Comparison of ENCODE assay signal across 8 cellular contexts in the genomic region with DNA sequence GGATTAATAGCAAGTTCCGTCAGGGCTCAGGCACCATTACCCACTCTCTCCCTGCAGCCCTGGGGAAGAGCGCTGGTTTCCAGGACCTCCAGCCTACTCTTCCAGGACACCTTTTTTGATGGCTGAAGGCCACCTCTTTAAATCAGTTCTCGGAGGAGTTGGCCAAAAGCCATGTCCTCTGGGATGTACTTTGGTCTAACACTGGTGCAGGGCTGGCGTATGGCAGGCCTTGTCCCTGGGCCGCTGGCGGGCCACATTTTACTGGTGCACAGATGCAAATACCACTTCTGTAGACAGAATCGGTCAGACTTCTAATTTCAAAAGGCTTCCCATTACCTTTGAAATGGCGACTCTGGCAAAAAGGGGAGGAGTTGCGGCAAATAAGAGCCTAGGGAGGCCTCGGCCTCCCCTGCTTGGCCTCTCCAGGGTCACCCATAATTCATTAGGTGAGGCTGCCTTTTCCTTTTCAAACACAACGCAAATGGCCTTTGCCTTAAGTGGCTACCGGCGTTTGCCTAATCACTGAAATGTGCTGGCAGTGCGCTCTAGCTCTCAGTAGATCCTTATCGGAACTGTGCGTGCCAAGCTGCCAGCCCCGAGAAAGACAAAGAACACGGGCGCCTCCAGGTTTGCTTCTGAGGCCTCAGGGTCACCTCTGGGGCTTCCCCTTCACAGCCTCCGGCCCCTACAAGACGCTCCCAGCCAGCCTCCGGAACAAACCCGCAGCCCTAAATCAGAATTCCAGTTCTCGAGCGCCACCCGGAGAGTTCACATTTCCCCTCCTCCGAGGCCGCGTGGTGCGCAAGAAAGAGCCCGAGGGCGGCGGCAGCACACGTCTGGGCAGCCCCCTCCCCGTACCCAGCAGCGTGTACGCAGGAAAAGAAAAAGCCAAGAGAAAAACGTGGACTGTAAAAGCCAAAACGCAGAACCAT.
DNase-seq lines count a peak whose midpoint lies in the region; ATAC-seq and TF ChIP-seq lines count a peak whose summit lies in the region.

No MANE protein-coding gene starts in this region.

- H3K36me3 ChIP-seq in SU-DHL-6 (ENCODE audit: low read length), result no peaks in the 10 kb centered on the region
- H3K36me3 ChIP-seq in lower lobe of right lung, result no peaks in the 10 kb centered on the region

- no peaks in the 10 kb centered on the region for H3K79me2 ChIP-seq in SU-DHL-6 (ENCODE audit: insufficient read depth, low read length)

- H3K9me2 ChIP-seq in SU-DHL-6 (replicated peaks; ENCODE audit: insufficient read depth, low read length), result no peaks in the 10 kb centered on the region

- intact Hi-C loops in lower lobe of right lung (cut with DNase I), result no loop called here

- H3K4me3 ChIP-seq in AG10803 (ENCODE audit: low read length) (peak overlapping the region; percentile 33), HFF-Myc (replicated peaks; ENCODE audit: low read depth, low read length) (peak overlapping the region; percentile 49), SU-DHL-6 (ENCODE audit: insufficient read depth, low read length, poor library complexity, severe bottlenecking) (peak overlapping the region; percentile 58), lower lobe of right lung (peak overlapping the region; percentile 58)

- H3K27me3 ChIP-seq in SU-DHL-6 (ENCODE audit: low read length) (no peaks in the 10 kb centered on the region), lower lobe of right lung (ENCODE audit: low read depth) (no peaks in the 10 kb centered on the region)

- H3K27ac ChIP-seq in SU-DHL-6 (ENCODE audit: low read depth, low read length) (peak overlapping the region; percentile 91), lower lobe of right lung (peak overlapping the region; percentile 96)

- TF ChIP-seq CTCF in AG10803 (conservative IDR thresholded peaks at IDR 0.05; ENCODE audit: low read length) (peak; percentile 10; the same call in 1 of the 2 replicates), HFF-Myc (IDR thresholded peaks at IDR 0.05; ENCODE audit: low read depth, low read length, missing control alignments) (no peak), SU-DHL-6 (IDR thresholded peaks at IDR 0.05; ENCODE audit: insufficient read depth, low read length, poor library complexity, severe bottlenecking) (no peak), lower lobe of right lung (IDR thresholded peaks at IDR 0.05) (no peak)

- H3K4me2 ChIP-seq in SU-DHL-6 (ENCODE audit: low read depth, low read length, poor library complexity, severe bottlenecking), result peak overlapping the region; percentile 83

- H3K4me1 ChIP-seq in lower lobe of right lung, result peaks cover 34% of the 10 kb centered on the region

- DNase-seq in AG10803 (ENCODE audit: low read depth) (no peak), HFF-Myc (ENCODE audit: extremely low read depth, low read depth) (no peak), astrocyte of the hippocampus (ENCODE audit: low read depth, low spot score) (peak; percentile 52), lower lobe of right lung (peak; percentile 76)
- peak; percentile 74 for DNase-seq in stimulated activated naive CD8-positive, alpha-beta T cell treated with anti-CD3 and anti-CD28 coated beads, Interleukin-15, Interleukin-2, amounts not matched to agents 100 U/mL and 50 U/mL, for 24 hours

- H2AFZ ChIP-seq in SU-DHL-6 (ENCODE audit: low read depth, low read length, severe bottlenecking), result peak overlapping the region; percentile 83

- no peaks in the 10 kb centered on the region for H3K9me3 ChIP-seq in SU-DHL-6 (ENCODE audit: insufficient read depth, low read length)
- no peaks in the 10 kb centered on the region for H3K9me3 ChIP-seq in lower lobe of right lung

- peaks cover 32% of the 10 kb centered on the region for H3F3A ChIP-seq in SU-DHL-6 (ENCODE audit: insufficient read depth)

- H3K9ac ChIP-seq in SU-DHL-6 (ENCODE audit: low read length), result peak overlapping the region; percentile 86

- ATAC-seq in lower lobe of right lung (peak; percentile 13 to 49), GM19328 (IDR thresholded peaks at IDR 0.05; ENCODE audit: unreplicated experiment) (no peak), GM19455 (IDR thresholded peaks at IDR 0.05; ENCODE audit: unreplicated experiment) (no peak)
- ATAC-seq in stimulated activated naive CD8-positive, alpha-beta T cell treated with anti-CD3 and anti-CD28 coated beads, Interleukin-15, Interleukin-2, amounts not matched to agents 100 U/mL and 50 U/mL, for 24 hours, result peak; percentile 29

- H4K20me1 ChIP-seq in SU-DHL-6 (ENCODE audit: low read depth, low read length), result no peaks in the 10 kb centered on the region

Comparison
In these comparisons a context has a peak if more than half of its experiments do, and no peak if none do; other contexts are left out.
1. DNase-seq: peak in astrocyte of the hippocampus (single experiment), lower lobe of right lung (single experiment) and stimulated activated naive CD8-positive, alpha-beta T cell treated with anti-CD3 and anti-CD28 coated beads, Interleukin-15, Interleukin-2, amounts not matched to agents 100 U/mL and 50 U/mL, for 24 hours (single experiment); none in AG10803 (single experiment) and HFF-Myc (single experiment).
2. ATAC-seq: peak in lower lobe of right lung (2 of 2) and stimulated activated naive CD8-positive, alpha-beta T cell treated with anti-CD3 and anti-CD28 coated beads, Interleukin-15, Interleukin-2, amounts not matched to agents 100 U/mL and 50 U/mL, for 24 hours (single experiment); none in GM19328 (single experiment) and GM19455 (single experiment).
3. Peak in every context shown above with its lines, with median percentiles within 50 percentile points of each other: H3K4me3 ChIP-seq.